ENCODE assay signal across 11 cellular contexts in the genomic region with DNA sequence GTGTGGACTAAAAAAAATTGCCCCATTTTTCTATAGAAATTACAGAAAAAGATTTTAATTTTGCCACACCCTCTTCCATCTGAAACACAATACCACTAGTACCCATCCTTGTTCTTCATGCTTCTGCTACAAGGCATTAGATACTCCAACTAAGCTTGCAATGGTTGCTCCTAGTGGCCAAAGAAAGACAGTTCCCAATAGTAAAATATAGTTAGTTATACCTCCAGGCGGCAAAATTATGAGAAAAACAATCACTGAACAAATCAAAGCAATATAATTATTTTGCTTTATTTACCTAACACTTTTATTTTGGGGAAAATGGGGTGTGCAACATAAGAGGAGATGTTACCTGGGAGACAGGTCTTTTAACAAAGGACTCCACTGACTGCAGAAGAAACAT.
DNase-seq lines count a peak whose midpoint lies in the region; ATAC-seq and TF ChIP-seq lines count a peak whose summit lies in the region.
"Had no signal": no experiment of that assay in that cellular context is flagged by ENCODE, and none has a peak within 500 bp of the region (broad histone marks: within the 10 kb centered on the region; RNA-seq: fewer than 3 reads in every experiment).

No MANE protein-coding gene starts in this region.

- no peaks in the 10 kb centered on the region for H3K9me3 Mint-ChIP-seq in CD4-positive, alpha-beta memory T cell
- no peaks in the 10 kb centered on the region for H3K9me3 Mint-ChIP-seq in nephron progenitor cell

- DNase-seq in CD4-positive, alpha-beta memory T cell: peak in 2 of 5 donors; percentile 22 to 26
- DNase-seq in GM12864 (ENCODE audit: low read depth) (no peak), SK-N-SH (no peak), fibroblast of the aortic adventitia (ENCODE audit: low read depth) (no peak), nephron progenitor cell (no peak), mucosa of descending colon (no peak)
- DNase-seq: mammary epithelial cell, NCI-H2029 had no signal

- peak overlapping the region; percentile 4 to 68 (median 30) for H3K4me3 Mint-ChIP-seq in CD4-positive, alpha-beta memory T cell
- H3K4me3 Mint-ChIP-seq in nephron progenitor cell: no peak overlapping the region

- H3K4me1 Mint-ChIP-seq in CD4-positive, alpha-beta memory T cell: peaks cover 59 to 80% (median 70%) of the 10 kb centered on the region in 4 donors
- peaks cover 15% of the 10 kb centered on the region for H3K4me1 Mint-ChIP-seq in nephron progenitor cell

- no peaks in the 10 kb centered on the region for H4K20me1 ChIP-seq in SK-N-SH (ENCODE audit: insufficient read depth)

- no peak for TF ChIP-seq EP300 in SK-N-SH (IDR thresholded peaks at IDR 0.05; ENCODE audit: borderline replicate concordance in 1 of 2, low read depth in 1 of 2, low read length in 1 of 2)

- H3K4me2 ChIP-seq in SK-N-SH: no peak overlapping the region

- H3K79me2 ChIP-seq in SK-N-SH (ENCODE audit: insufficient read depth): no peaks in the 10 kb centered on the region

- peaks cover 2 to 24% of the 10 kb centered on the region in 2 donors for H3K36me3 Mint-ChIP-seq in CD4-positive, alpha-beta memory T cell
- peaks cover 4% of the 10 kb centered on the region for H3K36me3 Mint-ChIP-seq in nephron progenitor cell (ENCODE audit: low read depth)

- no peaks in the 10 kb centered on the region for H3K9me2 ChIP-seq in SK-N-SH

- intact Hi-C loops in CD4-positive, alpha-beta memory T cell (cut with micrococcal nuclease): no loop called here
- intact Hi-C loops in mucosa of descending colon (cut with DNase I, micrococcal nuclease): no loop called here

- H3K27ac Mint-ChIP-seq in CD4-positive, alpha-beta memory T cell: peak overlapping the region; percentile 19 to 77 (median 68)
- H3K27ac Mint-ChIP-seq in nephron progenitor cell: no peak overlapping the region

- no peak overlapping the region for H3K27ac ChIP-seq in CD4-positive, alpha-beta memory T cell (ENCODE audit: low read depth, low read length)
- H3K27ac ChIP-seq in SK-N-SH (ENCODE audit: low read depth in 2 of 2, low read length in 1 of 2): peak overlapping the region in 1 of 2 experiments; percentile 12; a peak in 1 of 4 replicates
- H3K27ac ChIP-seq: SJSA1 had no signal

- no peaks in the 10 kb centered on the region for H3K27me3 ChIP-seq in CD4-positive, alpha-beta memory T cell (ENCODE audit: insufficient read depth, low read length)
- H3K27me3 ChIP-seq in SK-N-SH (ENCODE audit: insufficient read depth): no peaks in the 10 kb centered on the region
- H3K27me3 ChIP-seq: SJSA1 had no signal

- no peaks in the 10 kb centered on the region for H3K27me3 Mint-ChIP-seq in CD4-positive, alpha-beta memory T cell
- no peaks in the 10 kb centered on the region for H3K27me3 Mint-ChIP-seq in nephron progenitor cell (ENCODE audit: low read depth, poor library complexity)

- H2AFZ ChIP-seq in SK-N-SH (ENCODE audit: low read depth): no peak overlapping the region

- no peak overlapping the region for H3K9ac ChIP-seq in SK-N-SH

- POLR2A ChIA-PET in CD4-positive, alpha-beta memory T cell (lab: Charles Lee; ENCODE audit: partially characterized antibody): interaction anchor here (2.6 to 6.7 kb wide), 3 partner anchors 8 to 14 kb away, joined by 13 to 75 read pairs (median 34); no protein-coding TSS in a partner anchor
- POLR2A ChIA-PET in SK-N-SH (lab: Yijun Ruan, JAX): no interaction called here

- no peaks in the 10 kb centered on the region for H3K36me3 ChIP-seq in CD4-positive, alpha-beta memory T cell (ENCODE audit: insufficient read depth, low read length)
- peaks cover 0 to 4% of the 10 kb centered on the region in 2 experiments for H3K36me3 ChIP-seq in SK-N-SH (replicated peaks in 1 of 2; ENCODE audit: control insufficient read depth in 1 of 2, insufficient read depth in 2 of 2, low read length in 1 of 2)
- no peaks in the 10 kb centered on the region for H3K36me3 ChIP-seq in mucosa of descending colon (ENCODE audit: low read depth)
- H3K36me3 ChIP-seq: SJSA1 had no signal

- 90% methylated on average over 1 of the region's 1 CpG for WGBS in SK-N-SH (ENCODE audit: low lambda C conversion rate)

- H3K4me3 ChIP-seq in CD4-positive, alpha-beta memory T cell (ENCODE audit: low read length in 2 of 2): no peak overlapping the region
- H3K4me3 ChIP-seq in GM12864 (ENCODE audit: low read depth, low read length) (no peak overlapping the region), SK-N-SH (ENCODE audit: low read depth in 2 of 2, low read length in 1 of 2) (no peak overlapping the region), fibroblast of the aortic adventitia (ENCODE audit: low read depth, low read length) (no peak overlapping the region), mucosa of descending colon (no peak overlapping the region)
- H3K4me3 ChIP-seq: SJSA1 had no signal

- no peak for ATAC-seq in HG03565 (IDR thresholded peaks at IDR 0.05; ENCODE audit: unreplicated experiment)
- ATAC-seq in mucosa of descending colon: no peak
- ATAC-seq: sciatic nerve had no signal

- TF ChIP-seq CTCF in GM12864 (IDR thresholded peaks at IDR 0.05; ENCODE audit: low read depth, low read length, missing control alignments) (peak; percentile 17), SK-N-SH (IDR thresholded peaks at IDR 0.05) (peak; percentile 54), fibroblast of the aortic adventitia (IDR thresholded peaks at IDR 0.05; ENCODE audit: insufficient read depth, low read length) (peak; percentile 32), nephron progenitor cell (IDR thresholded peaks at IDR 0.05) (no peak), mucosa of descending colon (IDR thresholded peaks at IDR 0.05) (no peak)

- no peak for TF ChIP-seq RAD21 in SK-N-SH (IDR thresholded peaks at IDR 0.05; ENCODE audit: low read length)

- H3F3A ChIP-seq in SK-N-SH (replicated peaks; ENCODE audit: insufficient read depth): peaks cover 28% of the 10 kb centered on the region

- H3K9me3 ChIP-seq in CD4-positive, alpha-beta memory T cell (ENCODE audit: control insufficient read depth in 1 of 2, low read length in 2 of 2): no peaks in the 10 kb centered on the region
- no peaks in the 10 kb centered on the region for H3K9me3 ChIP-seq in SK-N-SH
- H3K9me3 ChIP-seq in mucosa of descending colon: no peaks in the 10 kb centered on the region
- H3K9me3 ChIP-seq: SJSA1 had no signal

- CTCF ChIA-PET in CD4-positive, alpha-beta memory T cell (lab: Charles Lee; ENCODE audit: partially characterized antibody): interaction anchor here (0.7 to 6.1 kb wide), 8 partner anchors 12 to 474 kb away, joined by 3 to 38 read pairs (median 4); no protein-coding TSS in a partner anchor
- CTCF ChIA-PET in SK-N-SH (lab: Yijun Ruan, JAX): interaction anchor here (0.5 to 4.4 kb wide), 7 partner anchors 14 to 474 kb away, joined by 3 to 17 read pairs (median 4); no protein-coding TSS in a partner anchor

- peaks cover 99% of the 10 kb centered on the region for H3K4me1 ChIP-seq in CD4-positive, alpha-beta memory T cell (ENCODE audit: insufficient read depth, low read length)
- H3K4me1 ChIP-seq in SK-N-SH (ENCODE audit: control insufficient read depth in 1 of 2, insufficient read depth in 2 of 2, low read depth in 1 of 2, low read length in 1 of 2): peaks cover 17 to 36% of the 10 kb centered on the region in 2 experiments
- peaks cover 5% of the 10 kb centered on the region for H3K4me1 ChIP-seq in mucosa of descending colon (ENCODE audit: low read depth)
- H3K4me1 ChIP-seq: SJSA1 had no signal

TF ChIP-seq in SK-N-SH, 30 proteins besides CTCF, POLR2A, EP300 and RAD21 (continues in another document):
- TF ChIP-seq USF1 (IDR thresholded peaks at IDR 0.05; ENCODE audit: borderline replicate concordance, low read depth) (no peak), GABPA (IDR thresholded peaks at IDR 0.05; ENCODE audit: low read depth) (no peak), FOXJ3 (CRISPR knock-in tag; IDR thresholded peaks at IDR 0.05) (no peak), NFIC (IDR thresholded peaks at IDR 0.05; ENCODE audit: borderline replicate concordance) (no peak), TEAD4 (IDR thresholded peaks at IDR 0.05; ENCODE audit: borderline replicate concordance, insufficient read depth) (no peak), RXRA (IDR thresholded peaks at IDR 0.05; ENCODE audit: borderline replicate concordance, low read depth) (no peak), FOXM1 (IDR thresholded peaks at IDR 0.05; ENCODE audit: low read depth) (no peak), NRF1 (IDR thresholded peaks at IDR 0.05; ENCODE audit: low read depth, low read length) (no peak), MEF2A (IDR thresholded peaks at IDR 0.05; ENCODE audit: borderline replicate concordance, low read depth) (no peak), TAF1 (IDR thresholded peaks at IDR 0.05; ENCODE audit: borderline replicate concordance, low read depth, low read length) (no peak), RFX5 (IDR thresholded peaks at IDR 0.05; ENCODE audit: low read length) (no peak)
- TF ChIP-seq, protein P1, sequence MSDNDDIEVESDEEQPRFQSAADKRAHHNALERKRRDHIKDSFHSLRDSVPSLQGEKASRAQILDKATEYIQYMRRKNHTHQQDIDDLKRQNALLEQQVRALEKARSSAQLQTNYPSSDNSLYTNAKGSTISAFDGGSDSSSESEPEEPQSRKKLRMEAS (IDR thresholded peaks at IDR 0.05; ENCODE audit: low read depth): no peak
- TF ChIP-seq, protein P2, sequence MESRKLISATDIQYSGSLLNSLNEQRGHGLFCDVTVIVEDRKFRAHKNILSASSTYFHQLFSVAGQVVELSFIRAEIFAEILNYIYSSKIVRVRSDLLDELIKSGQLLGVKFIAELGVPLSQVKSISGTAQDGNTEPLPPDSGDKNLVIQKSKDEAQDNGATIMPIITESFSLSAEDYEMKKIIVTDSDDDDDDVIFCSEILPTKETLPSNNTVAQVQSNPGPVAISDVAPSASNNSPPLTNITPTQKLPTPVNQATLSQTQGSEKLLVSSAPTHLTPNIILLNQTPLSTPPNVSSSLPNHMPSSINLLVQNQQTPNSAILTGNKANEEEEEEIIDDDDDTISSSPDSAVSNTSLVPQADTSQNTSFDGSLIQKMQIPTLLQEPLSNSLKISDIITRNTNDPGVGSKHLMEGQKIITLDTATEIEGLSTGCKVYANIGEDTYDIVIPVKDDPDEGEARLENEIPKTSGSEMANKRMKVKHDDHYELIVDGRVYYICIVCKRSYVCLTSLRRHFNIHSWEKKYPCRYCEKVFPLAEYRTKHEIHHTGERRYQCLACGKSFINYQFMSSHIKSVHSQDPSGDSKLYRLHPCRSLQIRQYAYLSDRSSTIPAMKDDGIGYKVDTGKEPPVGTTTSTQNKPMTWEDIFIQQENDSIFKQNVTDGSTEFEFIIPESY (IDR thresholded peaks at IDR 0.05; ENCODE audit: borderline replicate concordance, low read depth): no peak

Comparison
In these comparisons a context has a peak if more than half of its experiments do, and no peak if none do; other contexts are left out.
1. CTCF ChIP-seq: peak in GM12864 (single experiment), SK-N-SH (single experiment) and fibroblast of the aortic adventitia (single experiment); none in nephron progenitor cell (single experiment) and mucosa of descending colon (single experiment).